ENCODE assay signal across 1 cellular context in genomic region chr3:188595890-188596376, GRCh38.
TF ChIP-seq lines count a peak whose summit lies in the region.

No MANE protein-coding gene starts in this region.

TF ChIP-seq in SK-N-SH, 30 proteins besides CTCF, POLR2A, EP300 and RAD21 (continued from another document):
- TF ChIP-seq REST (IDR thresholded peaks at IDR 0.05; ENCODE audit: low read depth, low read length): 0 out of 2 replicates have a peak, but pooled peaks have one; percentile 12
- TF ChIP-seq CHD2 (IDR thresholded peaks at IDR 0.05; ENCODE audit: low read length, partially characterized antibody): no peak
- TF ChIP-seq SIN3A (IDR thresholded peaks at IDR 0.05; ENCODE audit: borderline replicate concordance, low read depth, low read length): 0 out of 2 replicates have a peak, but pooled peaks have one; percentile 18
- no peak for TF ChIP-seq EZH2phosphoT487 (IDR thresholded peaks at IDR 0.05; ENCODE audit: borderline replicate concordance, low read depth)
- TF ChIP-seq TEAD4 (IDR thresholded peaks at IDR 0.05; ENCODE audit: borderline replicate concordance, insufficient read depth): peak; percentile 66; the same call in 1 of the 2 replicates
- TF ChIP-seq SMC3 (IDR thresholded peaks at IDR 0.05; ENCODE audit: low read depth, low read length): no peak
- peak; percentile 45 for TF ChIP-seq JUND (IDR thresholded peaks at IDR 0.05)
